ENCODE assay signal across 28 cellular contexts in the genomic region with DNA sequence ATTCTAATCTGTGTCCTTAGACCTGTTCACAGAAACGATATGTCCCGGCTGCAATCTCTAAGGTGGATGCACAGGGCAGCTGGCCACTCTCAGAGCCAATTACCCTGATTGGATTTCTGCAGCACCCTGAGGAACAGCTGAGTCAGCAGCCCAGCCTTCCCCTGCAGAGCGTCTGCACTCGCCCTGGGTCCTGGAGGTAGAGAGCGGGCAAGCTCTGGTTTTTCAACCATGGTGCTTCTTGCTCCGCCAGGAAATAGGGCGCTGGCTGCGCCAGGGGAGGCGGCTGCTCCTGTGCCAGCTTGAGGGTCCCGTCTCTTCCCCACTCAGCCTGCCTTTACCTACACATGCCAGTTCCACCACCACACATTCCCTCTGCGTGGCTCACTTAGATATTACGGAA.
"Had no signal": no experiment of that assay in that cellular context is flagged by ENCODE, and none has a peak within 500 bp of the region (broad histone marks: within the 10 kb centered on the region; RNA-seq: fewer than 3 reads in every experiment).

No MANE protein-coding gene starts in this region.

- H3K9me3 ChIP-seq: gastroesophageal sphincter, neutrophil, ovary, prostate gland, stomach, thyroid gland, upper lobe of left lung had no signal

- H3K4me1 Mint-ChIP-seq: activated naive CD4-positive, alpha-beta T cell treated with anti-CD3 and anti-CD28 coated beads, Interleukin-2, amount 10 ng/mL, durations not matched to agents 7 days and 5 days; nephron progenitor cell had no signal

- H3K27me3 ChIP-seq: brain microvascular endothelial cell, gastroesophageal sphincter, neutrophil, ovary, stomach, thyroid gland, upper lobe of left lung had no signal

- FAIRE-seq: astrocyte, endothelial cell of umbilical vein, keratinocyte had no signal

- H3K4me3 Mint-ChIP-seq: activated naive CD4-positive, alpha-beta T cell treated with anti-CD3 and anti-CD28 coated beads, Interleukin-2, amount 10 ng/mL, durations not matched to agents 7 days and 5 days; nephron progenitor cell; stimulated activated naive B cell treated with anti-CD40 and anti-IgM and Interleukin-4, amounts not matched to agents 10 μg/mL and 1 μg/mL and 100 μg/mL, for 72 hours had no signal

- H3K27ac Mint-ChIP-seq: activated naive CD4-positive, alpha-beta T cell treated with anti-CD3 and anti-CD28 coated beads, Interleukin-2, amount 10 ng/mL, durations not matched to agents 7 days and 5 days; naive B cell; nephron progenitor cell; stimulated activated naive B cell treated with anti-CD40 and anti-IgM and Interleukin-4, amounts not matched to agents 10 μg/mL and 1 μg/mL and 100 μg/mL, for 72 hours had no signal

- H3K27ac ChIP-seq: brain microvascular endothelial cell, gastroesophageal sphincter, neutrophil, ovary, prostate gland, stomach, thyroid gland, upper lobe of left lung had no signal

- H3K9me3 Mint-ChIP-seq: activated naive CD4-positive, alpha-beta T cell treated with anti-CD3 and anti-CD28 coated beads, Interleukin-2, amount 10 ng/mL, durations not matched to agents 7 days and 5 days; nephron progenitor cell; stimulated activated naive B cell treated with anti-CD40 and anti-IgM and Interleukin-4, amounts not matched to agents 10 μg/mL and 1 μg/mL and 100 μg/mL, for 72 hours had no signal

- DNase-seq: activated CD4-positive, alpha-beta T cell treated with anti-CD3 and anti-CD28 coated beads for 4 hours; activated CD4-positive, alpha-beta T cell treated with anti-CD3 and anti-CD28 coated beads, Interleukin-2, amount 50 U/mL, for 48 hours; activated CD4-positive, CD25-positive, alpha-beta regulatory T cell; activated CD8-positive, alpha-beta memory T cell treated with anti-CD3 and anti-CD28 coated beads for 24 hours; activated gamma-delta T cell; activated naive CD4-positive, alpha-beta T cell treated with anti-CD3 and anti-CD28 coated beads, Interleukin-2, amount 10 ng/mL, durations not matched to agents 7 days and 5 days; amniotic stem cell; brain microvascular endothelial cell; hippocampal formation; left colon; naive B cell; nephron progenitor cell; ovary; retina; stimulated activated CD4-positive, alpha-beta T cell treated with anti-CD3 and anti-CD28 coated beads, Interleukin-15, amount 100 ng/mL, for 24 hours; stimulated activated CD4-positive, alpha-beta T cell treated with anti-CD3 and anti-CD28 coated beads, Interleukin-2, amount 100 ng/mL, for 24 hours; stimulated activated naive B cell treated with anti-CD40 and anti-IgM and Interleukin-4, amounts not matched to agents 10 μg/mL and 1 μg/mL and 100 μg/mL, for 72 hours; stomach; T-helper 1 cell; thyroid gland had no signal

- H3K4me3 ChIP-seq: gastroesophageal sphincter, ovary, prostate gland, smooth muscle cell, stomach, thyroid gland, upper lobe of left lung had no signal

- ATAC-seq: gastroesophageal sphincter; left colon; stimulated activated naive B cell treated with anti-CD40 and anti-IgM and Interleukin-4, amounts not matched to agents 10 μg/mL and 1 μg/mL and 100 μg/mL, for 72 hours had no signal

- H3K27me3 Mint-ChIP-seq: activated naive CD4-positive, alpha-beta T cell treated with anti-CD3 and anti-CD28 coated beads, Interleukin-2, amount 10 ng/mL, durations not matched to agents 7 days and 5 days; naive B cell; stimulated activated naive B cell treated with anti-CD40 and anti-IgM and Interleukin-4, amounts not matched to agents 10 μg/mL and 1 μg/mL and 100 μg/mL, for 72 hours had no signal

- H3K4me2 ChIP-seq: smooth muscle cell had no signal

- H3K4me1 ChIP-seq: gastroesophageal sphincter, prostate gland, stomach, thyroid gland, upper lobe of left lung had no signal

- H3K36me3 ChIP-seq: ovary had no signal
